9 cellular contexts compared by ENCODE assay signal in genomic region chr11:102794382-102794781, GRCh38. TPM values are rescaled to one million over a fixed set of nuclear protein-coding genes. Genes with fewer than 3 reads are reported as not detected.
DNase-seq lines count a peak whose midpoint lies in the region; ATAC-seq and TF ChIP-seq lines count a peak whose summit lies in the region.
"Had no signal": no experiment of that assay in that cellular context is flagged by ENCODE, and none has a peak within 500 bp of the region (broad histone marks: within the 10 kb centered on the region; RNA-seq: fewer than 3 reads in every experiment).

No MANE protein-coding gene starts in this region.

- H3K4me1 Mint-ChIP-seq in GM23338: peaks cover 2% of the 10 kb centered on the region; the same call in 1 of the 3 replicates

- peak; percentile 100 for ATAC-seq in GM23338

- H3K9me3 ChIP-seq in Loucy (ENCODE audit: insufficient read depth, low read depth, low read length) (no peaks in the 10 kb centered on the region), stomach (no peaks in the 10 kb centered on the region)

- H3K36me3 ChIP-seq in GM06990 (ENCODE audit: control insufficient read depth, insufficient read depth, low read length) (no peaks in the 10 kb centered on the region), GM23338 (ENCODE audit: insufficient read depth) (no peaks in the 10 kb centered on the region), Loucy (ENCODE audit: insufficient read depth, low read length) (no peaks in the 10 kb centered on the region), stomach (no peaks in the 10 kb centered on the region)

- peak; percentile 58; the same call in 1 of the 2 replicates for TF ChIP-seq CTCF in 22Rv1 (IDR thresholded peaks at IDR 0.05)
- TF ChIP-seq CTCF in GM06990 (IDR thresholded peaks at IDR 0.05; ENCODE audit: insufficient read depth, low read length, poor library complexity, severe bottlenecking): peak; percentile 70
- peak; percentile 79 to 81 for TF ChIP-seq CTCF in GM23338 (conservative IDR thresholded peaks at IDR 0.05; ENCODE audit: low read depth in 2 of 2)
- TF ChIP-seq CTCF in Loucy (conservative IDR thresholded peaks at IDR 0.05; ENCODE audit: low read length): peak; percentile 78
- peak; percentile 63 for TF ChIP-seq CTCF in choroid plexus epithelial cell (conservative IDR thresholded peaks at IDR 0.05; ENCODE audit: low read depth, low read length)
- no peak for TF ChIP-seq CTCF in stomach (IDR thresholded peaks at IDR 0.05)

- H2AFZ ChIP-seq in GM23338 (peak overlapping the region; percentile 45), Loucy (ENCODE audit: low read length) (0 out of 2 replicates have a peak overlapping the region, but pooled peaks have one; percentile 53)

- DNase-seq in GM06990 (ENCODE audit: extremely low read depth, insufficient read length): no peak
- DNase-seq in GM23338 (ENCODE audit: low spot score): peak; percentile 91
- peak; percentile 47 for DNase-seq in choroid plexus epithelial cell (ENCODE audit: low read depth)
- no peak for DNase-seq in stomach
- no peak for DNase-seq in NCI-H128 (lab: John Stamatoyannopoulos, UW; ENCODE audit: unreplicated experiment)
- DNase-seq in NCI-H1092 treated with DMSO at 0.1 percent for 48 hours (lab: John Stamatoyannopoulos, UW): no peak

- no peak overlapping the region for H3K4me3 Mint-ChIP-seq in GM23338

- H3K9me3 Mint-ChIP-seq in GM23338: no peaks in the 10 kb centered on the region

- no peaks in the 10 kb centered on the region for H3K36me3 Mint-ChIP-seq in GM23338 (ENCODE audit: low read depth)

- no peaks in the 10 kb centered on the region for H3F3A ChIP-seq in GM23338 (replicated peaks; ENCODE audit: low read depth)
- no peaks in the 10 kb centered on the region for H3F3A ChIP-seq in Loucy (ENCODE audit: low read depth)

- H3K4me1 ChIP-seq in GM23338 (ENCODE audit: insufficient read depth) (no peaks in the 10 kb centered on the region), Loucy (ENCODE audit: insufficient read depth, low read length, poor library complexity, severe bottlenecking) (no peaks in the 10 kb centered on the region), stomach (peaks cover 9 to 32% (median 12%) of the 10 kb centered on the region in 4 donors)

- H3K27me3 Mint-ChIP-seq in GM23338 (ENCODE audit: insufficient read depth, low read depth, poor library complexity): no peaks in the 10 kb centered on the region

- H3K79me2 ChIP-seq in GM23338 (replicated peaks; ENCODE audit: insufficient read depth) (no peaks in the 10 kb centered on the region), Loucy (ENCODE audit: insufficient read depth, low read length) (no peaks in the 10 kb centered on the region)

- H3K9ac ChIP-seq in Loucy (ENCODE audit: low read depth, low read length, poor library complexity, severe bottlenecking): no peak overlapping the region

- H4K20me1 ChIP-seq in GM23338 (replicated peaks; ENCODE audit: insufficient read depth) (no peaks in the 10 kb centered on the region), Loucy (ENCODE audit: insufficient read depth, low read length, poor library complexity, severe bottlenecking) (no peaks in the 10 kb centered on the region)

- no peak for TF ChIP-seq POLR2A in stomach (IDR thresholded peaks at IDR 0.05)

- H3K27ac ChIP-seq in 22Rv1 (peak overlapping the region; percentile 27; the same call in 1 of the 2 replicates), GM23338 (ENCODE audit: low read depth) (no peak overlapping the region), stomach (peak overlapping the region in 3 of 5 donors; percentile 5 to 68 (median 22))

- H3K4me2 ChIP-seq in GM23338 (no peak overlapping the region), Loucy (ENCODE audit: low read depth, low read length, poor library complexity, severe bottlenecking) (no peak overlapping the region)

- intact Hi-C loops in stomach (cut with DNase I; ENCODE audit: low total_unique reads): no loop called here

- no peaks in the 10 kb centered on the region for H3K9me2 ChIP-seq in GM23338 (ENCODE audit: insufficient read depth)
- H3K9me2 ChIP-seq in Loucy (replicated peaks; ENCODE audit: low read depth, low read length): no peaks in the 10 kb centered on the region

- H3K4me3 ChIP-seq in GM06990 (replicated peaks; ENCODE audit: low read depth, low read length) (no peak overlapping the region), GM23338 (no peak overlapping the region), Loucy (ENCODE audit: low read length, poor library complexity, severe bottlenecking) (no peak overlapping the region), choroid plexus epithelial cell (ENCODE audit: low read depth, low read length) (no peak overlapping the region), stomach (no peak overlapping the region)

- H3K27me3 ChIP-seq in GM06990 (replicated peaks; ENCODE audit: control insufficient read depth, insufficient read depth, low read length) (peaks cover 1% of the 10 kb centered on the region; the same call in 1 of the 2 replicates), GM23338 (ENCODE audit: insufficient read depth) (no peaks in the 10 kb centered on the region), Loucy (ENCODE audit: insufficient read depth, low read length, poor library complexity, severe bottlenecking) (no peaks in the 10 kb centered on the region), stomach (no peaks in the 10 kb centered on the region)

- H3K27ac Mint-ChIP-seq in GM23338: no peak overlapping the region

- TF ChIP-seq EP300 in stomach (IDR thresholded peaks at IDR 0.05): no peak

TF ChIP-seq in GM23338, 12 proteins besides CTCF, POLR2A, EP300 and RAD21 (continues in another document):
- TF ChIP-seq CREB1 (CRISPR knock-in tag; IDR thresholded peaks at IDR 0.05; ENCODE audit: low read depth) (0 out of 2 replicates have a peak, but pooled peaks have one; percentile 7), NANOG (IDR thresholded peaks at IDR 0.05; ENCODE audit: borderline replicate concordance) (no peak)

RNA-seq across cellular contexts. Expression of gene MMP1, which starts 3.6 kb away (rescaled TPM):
- not detected in 2 replicates for total RNA-seq in GM23338 (2014; rRNA removed; shearing (Covaris generic))
- polyA plus RNA-seq in GM23338 (2016; fragmentation: Nextera tagmentation; extraction: Ambion mirVana): not detected in 2 replicates
- 10 to 100 TPM in 1 of 5 donors, 1 to 10 TPM in 1, under 1 TPM in 1, not detected in 2; 0.89 to 13.4 (median 3.8) TPM for total RNA-seq in stomach
- polyA plus RNA-seq in stomach: 100 to 1,000 TPM in 1 of 3 donors, 10 to 100 TPM in 1, 1 to 10 TPM in 1; 3.0 to 127 (median 11.2) TPM

RNA-seq across cellular contexts. Expression of gene MMP10, which starts 14.0 kb away (rescaled TPM):
- total RNA-seq in GM23338 (2014; rRNA removed; shearing (Covaris generic)): 0.10 and 0.31 TPM in 2 replicates
- polyA plus RNA-seq in GM23338 (2016; fragmentation: Nextera tagmentation; extraction: Ambion mirVana) (not detected in 2 replicates), stomach (1 to 10 TPM in 1 of 3 donors, under 1 TPM in 2; 0.10 to 8.8 (median 0.46) TPM)
- total RNA-seq in stomach: 1 to 10 TPM in 1 of 5 donors, under 1 TPM in 1, not detected in 3; 0.92 to 4.2 TPM
- total RNA-seq: liver had no signal
- polyA plus RNA-seq: liver had no signal

RNA-seq across cellular contexts. Expression of gene MMP3, which starts 49.0 kb away (rescaled TPM):
- total RNA-seq in GM23338 (2014; rRNA removed; shearing (Covaris generic)): not detected in 2 replicates
- polyA plus RNA-seq in GM23338 (2016; fragmentation: Nextera tagmentation; extraction: Ambion mirVana) (0.68 TPM in 1 of 2 replicates, not detected in the other), stomach (10 to 100 TPM in 1 of 3 donors, 1 to 10 TPM in 1, under 1 TPM in 1; 0.83 to 37.5 (median 1.7) TPM)
- 1 to 10 TPM in 2 of 5 donors, under 1 TPM in 2, not detected in 1; 0.45 to 7.0 (median 1.5) TPM for total RNA-seq in stomach
- total RNA-seq: liver had no signal
- polyA plus RNA-seq: liver had no signal

Comparison
In these comparisons a context has a peak if more than half of its experiments do, and no peak if none do; other contexts are left out.
1. CTCF ChIP-seq: peak in 22Rv1 (single experiment), GM06990 (single experiment), GM23338 (2 of 2), Loucy (single experiment) and choroid plexus epithelial cell (single experiment); none in stomach (0 of 7).
2. DNase-seq: peak in GM23338 (single experiment) and choroid plexus epithelial cell (single experiment); none in GM06990 (single experiment), stomach (single experiment), NCI-H128 (single experiment) and NCI-H1092 treated with DMSO at 0.1 percent for 48 hours (single experiment).